ENCODE assay signal across 1 cellular context in the genomic region with DNA sequence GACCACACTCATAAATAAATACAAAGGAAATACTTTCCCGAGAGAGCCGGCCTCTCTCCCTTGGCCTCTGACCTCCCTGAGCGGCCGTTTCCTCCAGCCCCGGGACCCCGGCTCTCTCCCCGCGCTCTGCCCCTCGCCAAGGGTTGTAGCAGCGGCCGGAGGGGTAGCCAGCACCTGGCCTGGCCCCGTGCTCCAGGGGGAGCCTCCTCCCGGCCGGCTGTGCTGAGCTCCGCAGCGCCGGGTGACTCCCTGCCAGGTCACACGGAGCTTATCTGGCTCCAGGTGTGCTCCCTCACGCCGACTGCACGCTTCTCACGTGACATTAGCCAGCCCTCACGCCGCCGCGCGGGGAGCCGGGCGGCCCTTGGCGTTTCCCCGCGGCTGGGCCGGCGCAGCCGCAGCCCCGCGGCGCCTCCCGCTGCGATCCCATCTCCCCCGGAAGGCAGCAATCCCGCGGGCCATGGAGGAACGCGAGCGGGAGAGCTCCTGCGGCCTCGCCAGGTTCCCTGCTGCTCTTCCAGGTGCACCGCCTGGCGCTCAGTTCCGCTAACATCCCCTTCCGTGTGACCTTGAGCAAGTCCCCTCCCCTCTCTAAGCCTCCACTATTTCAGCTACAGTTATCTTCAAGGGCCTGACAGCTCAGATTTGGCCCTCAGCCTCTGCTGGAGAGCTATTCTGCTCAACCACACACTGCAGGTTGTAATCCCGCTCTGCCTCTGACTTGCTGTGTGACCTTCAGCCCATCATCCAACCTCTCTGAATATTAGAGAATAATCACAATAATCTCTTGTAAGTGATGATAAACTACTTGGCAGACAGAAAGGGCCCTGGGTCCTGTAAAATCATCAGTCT.
TF ChIP-seq lines count a peak whose summit lies in the region.

No MANE protein-coding gene starts in this region.

TF ChIP-seq in K562, 482 proteins besides CTCF, POLR2A, EP300 and RAD21 (continued from another document and continues in another):
- TF ChIP-seq, protein P1, sequence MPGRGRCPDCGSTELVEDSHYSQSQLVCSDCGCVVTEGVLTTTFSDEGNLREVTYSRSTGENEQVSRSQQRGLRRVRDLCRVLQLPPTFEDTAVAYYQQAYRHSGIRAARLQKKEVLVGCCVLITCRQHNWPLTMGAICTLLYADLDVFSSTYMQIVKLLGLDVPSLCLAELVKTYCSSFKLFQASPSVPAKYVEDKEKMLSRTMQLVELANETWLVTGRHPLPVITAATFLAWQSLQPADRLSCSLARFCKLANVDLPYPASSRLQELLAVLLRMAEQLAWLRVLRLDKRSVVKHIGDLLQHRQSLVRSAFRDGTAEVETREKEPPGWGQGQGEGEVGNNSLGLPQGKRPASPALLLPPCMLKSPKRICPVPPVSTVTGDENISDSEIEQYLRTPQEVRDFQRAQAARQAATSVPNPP (IDR thresholded peaks at IDR 0.05; ENCODE audit: borderline replicate concordance, insufficient read depth, insufficient read length) = no peak
- TF ChIP-seq ZNF584 (CRISPR knock-in tag; IDR thresholded peaks at IDR 0.05; ENCODE audit: low read depth) = no peak
- TF ChIP-seq FOXM1 (IDR thresholded peaks at IDR 0.05; ENCODE audit: low read depth) = 0 out of 2 replicates have a peak, but pooled peaks have one; percentile 36
- no peak for TF ChIP-seq FOXM1 (CRISPR knock-in tag; IDR thresholded peaks at IDR 0.05; ENCODE audit: low read depth)
- TF ChIP-seq TAF1 (IDR thresholded peaks at IDR 0.05; ENCODE audit: control insufficient read depth, extremely low read depth, insufficient read depth, low read length, severe bottlenecking) = no peak
- TF ChIP-seq SMARCC2 (IDR thresholded peaks at IDR 0.05; ENCODE audit: low read depth) = no peak
- peak; percentile 25; the same call in 1 of the 2 replicates for TF ChIP-seq MBD2 (IDR thresholded peaks at IDR 0.05; ENCODE audit: borderline replicate concordance, low read depth)
- TF ChIP-seq CHD1 (IDR thresholded peaks at IDR 0.05; ENCODE audit: low read length) = no peak
- TF ChIP-seq ZNF354B (CRISPR knock-in tag; IDR thresholded peaks at IDR 0.05) = no peak
- no peak for TF ChIP-seq ZNF282 (CRISPR knock-in tag; IDR thresholded peaks at IDR 0.05)
- TF ChIP-seq ZNF274 (IDR thresholded peaks at IDR 0.05; ENCODE audit: borderline replicate concordance, low read depth, low read length) = peak; percentile 40; the same call in 1 of the 2 replicates
- no peak for TF ChIP-seq PTRF (tag; IDR thresholded peaks at IDR 0.05)
- TF ChIP-seq, protein P2, sequence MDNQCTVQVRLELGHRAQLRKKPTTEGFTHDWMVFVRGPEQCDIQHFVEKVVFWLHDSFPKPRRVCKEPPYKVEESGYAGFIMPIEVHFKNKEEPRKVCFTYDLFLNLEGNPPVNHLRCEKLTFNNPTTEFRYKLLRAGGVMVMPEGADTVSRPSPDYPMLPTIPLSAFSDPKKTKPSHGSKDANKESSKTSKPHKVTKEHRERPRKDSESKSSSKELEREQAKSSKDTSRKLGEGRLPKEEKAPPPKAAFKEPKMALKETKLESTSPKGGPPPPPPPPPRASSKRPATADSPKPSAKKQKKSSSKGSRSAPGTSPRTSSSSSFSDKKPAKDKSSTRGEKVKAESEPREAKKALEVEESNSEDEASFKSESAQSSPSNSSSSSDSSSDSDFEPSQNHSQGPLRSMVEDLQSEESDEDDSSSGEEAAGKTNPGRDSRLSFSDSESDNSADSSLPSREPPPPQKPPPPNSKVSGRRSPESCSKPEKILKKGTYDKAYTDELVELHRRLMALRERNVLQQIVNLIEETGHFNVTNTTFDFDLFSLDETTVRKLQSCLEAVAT (IDR thresholded peaks at IDR 0.05) = no peak
- peak; percentile 65 for TF ChIP-seq CREM (IDR thresholded peaks at IDR 0.05; ENCODE audit: low read depth)
- TF ChIP-seq, protein P3, sequence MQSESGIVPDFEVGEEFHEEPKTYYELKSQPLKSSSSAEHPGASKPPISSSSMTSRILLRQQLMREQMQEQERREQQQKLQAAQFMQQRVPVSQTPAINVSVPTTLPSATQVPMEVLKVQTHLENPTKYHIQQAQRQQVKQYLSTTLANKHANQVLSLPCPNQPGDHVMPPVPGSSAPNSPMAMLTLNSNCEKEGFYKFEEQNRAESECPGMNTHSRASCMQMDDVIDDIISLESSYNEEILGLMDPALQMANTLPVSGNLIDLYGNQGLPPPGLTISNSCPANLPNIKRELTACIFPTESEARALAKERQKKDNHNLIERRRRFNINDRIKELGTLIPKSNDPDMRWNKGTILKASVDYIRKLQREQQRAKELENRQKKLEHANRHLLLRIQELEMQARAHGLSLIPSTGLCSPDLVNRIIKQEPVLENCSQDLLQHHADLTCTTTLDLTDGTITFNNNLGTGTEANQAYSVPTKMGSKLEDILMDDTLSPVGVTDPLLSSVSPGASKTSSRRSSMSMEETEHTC (IDR thresholded peaks at IDR 0.05) = peak; percentile 69; the same call in 1 of the 2 replicates
- TF ChIP-seq, protein P4, sequence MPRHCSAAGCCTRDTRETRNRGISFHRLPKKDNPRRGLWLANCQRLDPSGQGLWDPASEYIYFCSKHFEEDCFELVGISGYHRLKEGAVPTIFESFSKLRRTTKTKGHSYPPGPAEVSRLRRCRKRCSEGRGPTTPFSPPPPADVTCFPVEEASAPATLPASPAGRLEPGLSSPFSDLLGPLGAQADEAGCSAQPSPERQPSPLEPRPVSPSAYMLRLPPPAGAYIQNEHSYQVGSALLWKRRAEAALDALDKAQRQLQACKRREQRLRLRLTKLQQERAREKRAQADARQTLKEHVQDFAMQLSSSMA (CRISPR knock-in tag; IDR thresholded peaks at IDR 0.05) = no peak
- TF ChIP-seq ZNF551 (CRISPR knock-in tag; IDR thresholded peaks at IDR 0.05) = no peak
- no peak for TF ChIP-seq ZNF707 (CRISPR knock-in tag; conservative IDR thresholded peaks at IDR 0.05)
- peak; percentile 100 for TF ChIP-seq ESRRA (IDR thresholded peaks at IDR 0.05; ENCODE audit: borderline replicate concordance, low read depth)
- no peak for TF ChIP-seq ZNF347 (CRISPR knock-in tag; IDR thresholded peaks at IDR 0.05; ENCODE audit: low read depth)
- peak; percentile 73; the same call in 1 of the 2 replicates for TF ChIP-seq ETV1 (tag; conservative IDR thresholded peaks at IDR 0.05; ENCODE audit: low read depth)
- no peak for TF ChIP-seq MEF2D (tag; conservative IDR thresholded peaks at IDR 0.05; ENCODE audit: low read depth)
- no peak for TF ChIP-seq SNAPC5 (CRISPR knock-in tag; IDR thresholded peaks at IDR 0.05)
- no peak for TF ChIP-seq HIVEP1 (CRISPR knock-in tag; IDR thresholded peaks at IDR 0.05)
- TF ChIP-seq, protein P5, sequence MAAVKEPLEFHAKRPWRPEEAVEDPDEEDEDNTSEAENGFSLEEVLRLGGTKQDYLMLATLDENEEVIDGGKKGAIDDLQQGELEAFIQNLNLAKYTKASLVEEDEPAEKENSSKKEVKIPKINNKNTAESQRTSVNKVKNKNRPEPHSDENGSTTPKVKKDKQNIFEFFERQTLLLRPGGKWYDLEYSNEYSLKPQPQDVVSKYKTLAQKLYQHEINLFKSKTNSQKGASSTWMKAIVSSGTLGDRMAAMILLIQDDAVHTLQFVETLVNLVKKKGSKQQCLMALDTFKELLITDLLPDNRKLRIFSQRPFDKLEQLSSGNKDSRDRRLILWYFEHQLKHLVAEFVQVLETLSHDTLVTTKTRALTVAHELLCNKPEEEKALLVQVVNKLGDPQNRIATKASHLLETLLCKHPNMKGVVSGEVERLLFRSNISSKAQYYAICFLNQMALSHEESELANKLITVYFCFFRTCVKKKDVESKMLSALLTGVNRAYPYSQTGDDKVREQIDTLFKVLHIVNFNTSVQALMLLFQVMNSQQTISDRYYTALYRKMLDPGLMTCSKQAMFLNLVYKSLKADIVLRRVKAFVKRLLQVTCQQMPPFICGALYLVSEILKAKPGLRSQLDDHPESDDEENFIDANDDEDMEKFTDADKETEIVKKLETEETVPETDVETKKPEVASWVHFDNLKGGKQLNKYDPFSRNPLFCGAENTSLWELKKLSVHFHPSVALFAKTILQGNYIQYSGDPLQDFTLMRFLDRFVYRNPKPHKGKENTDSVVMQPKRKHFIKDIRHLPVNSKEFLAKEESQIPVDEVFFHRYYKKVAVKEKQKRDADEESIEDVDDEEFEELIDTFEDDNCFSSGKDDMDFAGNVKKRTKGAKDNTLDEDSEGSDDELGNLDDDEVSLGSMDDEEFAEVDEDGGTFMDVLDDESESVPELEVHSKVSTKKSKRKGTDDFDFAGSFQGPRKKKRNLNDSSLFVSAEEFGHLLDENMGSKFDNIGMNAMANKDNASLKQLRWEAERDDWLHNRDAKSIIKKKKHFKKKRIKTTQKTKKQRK (IDR thresholded peaks at IDR 0.05; ENCODE audit: borderline replicate concordance, low read depth, low read length) = no peak
- TF ChIP-seq PHTF2 (CRISPR knock-in tag; IDR thresholded peaks at IDR 0.05) = no peak
- TF ChIP-seq STAG1 (CRISPR knock-in tag; IDR thresholded peaks at IDR 0.05; ENCODE audit: borderline replicate concordance) = no peak
- no peak for TF ChIP-seq SIX5 (IDR thresholded peaks at IDR 0.05; ENCODE audit: borderline replicate concordance in 1 of 2, insufficient read depth in 1 of 2, low read depth in 1 of 2, low read length in 2 of 2)
- 0 out of 2 replicates have a peak, but pooled peaks have one; percentile 24 for TF ChIP-seq GTF2E2 (tag; IDR thresholded peaks at IDR 0.05)
- TF ChIP-seq RBM22 (IDR thresholded peaks at IDR 0.05; ENCODE audit: low read depth, low read length, poor library complexity, severe bottlenecking) = peak; percentile 32
- no peak for TF ChIP-seq C11orf30 (IDR thresholded peaks at IDR 0.05; ENCODE audit: low read depth)
- TF ChIP-seq, protein P6, sequence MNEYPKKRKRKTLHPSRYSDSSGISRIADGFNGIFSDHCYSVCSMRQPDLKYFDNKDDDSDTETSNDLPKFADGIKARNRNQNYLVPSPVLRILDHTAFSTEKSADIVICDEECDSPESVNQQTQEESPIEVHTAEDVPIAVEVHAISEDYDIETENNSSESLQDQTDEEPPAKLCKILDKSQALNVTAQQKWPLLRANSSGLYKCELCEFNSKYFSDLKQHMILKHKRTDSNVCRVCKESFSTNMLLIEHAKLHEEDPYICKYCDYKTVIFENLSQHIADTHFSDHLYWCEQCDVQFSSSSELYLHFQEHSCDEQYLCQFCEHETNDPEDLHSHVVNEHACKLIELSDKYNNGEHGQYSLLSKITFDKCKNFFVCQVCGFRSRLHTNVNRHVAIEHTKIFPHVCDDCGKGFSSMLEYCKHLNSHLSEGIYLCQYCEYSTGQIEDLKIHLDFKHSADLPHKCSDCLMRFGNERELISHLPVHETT (CRISPR knock-in tag; conservative IDR thresholded peaks at IDR 0.05 in 1 of 2, IDR thresholded peaks at IDR 0.05 in 1 of 2) = no peak
- TF ChIP-seq CHD7 (IDR thresholded peaks at IDR 0.05; ENCODE audit: low read depth, low read length) = no peak
